In the genomic region with DNA sequence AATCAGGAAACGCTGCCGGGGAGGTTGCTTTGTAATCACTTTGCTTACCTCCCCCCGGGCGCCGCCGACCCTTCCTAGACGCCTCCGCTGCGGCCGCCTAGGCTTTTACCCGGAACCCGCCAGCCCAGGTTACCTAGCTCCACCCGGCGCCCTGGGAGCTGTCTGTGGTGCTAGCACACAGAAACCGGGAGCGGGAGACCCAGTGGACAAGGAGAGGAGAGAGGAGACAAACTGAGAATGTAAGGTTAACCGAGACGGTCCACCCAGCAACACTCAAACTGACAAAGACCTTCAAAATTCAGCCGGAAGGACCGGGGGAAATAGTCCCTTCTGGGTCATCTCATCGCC, we compare ENCODE assay signal across 1 cellular context.
TF ChIP-seq lines count a peak whose summit lies in the region.

No MANE protein-coding gene starts in this region.

TF ChIP-seq in HepG2, 621 proteins besides CTCF, POLR2A, EP300 and RAD21 (continued from another document and continues in another):
- no peak for TF ChIP-seq ZBTB40 (IDR thresholded peaks at IDR 0.05)
- 0 out of 2 replicates have a peak, but pooled peaks have one; percentile 23 for TF ChIP-seq ZBTB40 (CRISPR knock-in tag; IDR thresholded peaks at IDR 0.05)
- no peak for TF ChIP-seq ZNF296 (CRISPR knock-in tag; conservative IDR thresholded peaks at IDR 0.05)
- TF ChIP-seq, protein P1, sequence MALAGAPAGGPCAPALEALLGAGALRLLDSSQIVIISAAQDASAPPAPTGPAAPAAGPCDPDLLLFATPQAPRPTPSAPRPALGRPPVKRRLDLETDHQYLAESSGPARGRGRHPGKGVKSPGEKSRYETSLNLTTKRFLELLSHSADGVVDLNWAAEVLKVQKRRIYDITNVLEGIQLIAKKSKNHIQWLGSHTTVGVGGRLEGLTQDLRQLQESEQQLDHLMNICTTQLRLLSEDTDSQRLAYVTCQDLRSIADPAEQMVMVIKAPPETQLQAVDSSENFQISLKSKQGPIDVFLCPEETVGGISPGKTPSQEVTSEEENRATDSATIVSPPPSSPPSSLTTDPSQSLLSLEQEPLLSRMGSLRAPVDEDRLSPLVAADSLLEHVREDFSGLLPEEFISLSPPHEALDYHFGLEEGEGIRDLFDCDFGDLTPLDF (CRISPR knock-in tag; IDR thresholded peaks at IDR 0.05), result 0 out of 2 replicates have a peak, but pooled peaks have one; percentile 29
- TF ChIP-seq ATF2 (CRISPR knock-in tag; IDR thresholded peaks at IDR 0.05), result peak; percentile 47; the same call in 1 of the 2 replicates
- no peak for TF ChIP-seq ZSCAN20 (CRISPR knock-in tag; IDR thresholded peaks at IDR 0.05; ENCODE audit: borderline replicate concordance)
- 0 out of 2 replicates have a peak, but pooled peaks have one; percentile 36 for TF ChIP-seq ERF (CRISPR knock-in tag; IDR thresholded peaks at IDR 0.05)
- TF ChIP-seq SALL1 (CRISPR knock-in tag; IDR thresholded peaks at IDR 0.05), result peak; percentile 48; the same call in 1 of the 2 replicates
- TF ChIP-seq HOXA7 (CRISPR knock-in tag; IDR thresholded peaks at IDR 0.05), result no peak
- TF ChIP-seq KMT2A (CRISPR knock-in tag; IDR thresholded peaks at IDR 0.05), result 0 out of 2 replicates have a peak, but pooled peaks have one; percentile 33
- TF ChIP-seq TCF7 (IDR thresholded peaks at IDR 0.05; ENCODE audit: low read depth), result no peak
- no peak for TF ChIP-seq MLLT10 (CRISPR knock-in tag; IDR thresholded peaks at IDR 0.05)
- no peak for TF ChIP-seq ZMYM3 (CRISPR knock-in tag; IDR thresholded peaks at IDR 0.05)
- no peak for TF ChIP-seq ATRX (CRISPR knock-in tag; IDR thresholded peaks at IDR 0.05; ENCODE audit: borderline replicate concordance)
- TF ChIP-seq NCOA1 (CRISPR knock-in tag; IDR thresholded peaks at IDR 0.05), result no peak
- no peak for TF ChIP-seq NFYC (CRISPR knock-in tag; IDR thresholded peaks at IDR 0.05)
- 0 out of 2 replicates have a peak, but pooled peaks have one; percentile 44 for TF ChIP-seq ZMAT3 (CRISPR knock-in tag; conservative IDR thresholded peaks at IDR 0.05)
- 0 out of 2 replicates have a peak, but pooled peaks have one; percentile 16 for TF ChIP-seq PHF20 (CRISPR knock-in tag; IDR thresholded peaks at IDR 0.05)
- TF ChIP-seq, protein P2, sequence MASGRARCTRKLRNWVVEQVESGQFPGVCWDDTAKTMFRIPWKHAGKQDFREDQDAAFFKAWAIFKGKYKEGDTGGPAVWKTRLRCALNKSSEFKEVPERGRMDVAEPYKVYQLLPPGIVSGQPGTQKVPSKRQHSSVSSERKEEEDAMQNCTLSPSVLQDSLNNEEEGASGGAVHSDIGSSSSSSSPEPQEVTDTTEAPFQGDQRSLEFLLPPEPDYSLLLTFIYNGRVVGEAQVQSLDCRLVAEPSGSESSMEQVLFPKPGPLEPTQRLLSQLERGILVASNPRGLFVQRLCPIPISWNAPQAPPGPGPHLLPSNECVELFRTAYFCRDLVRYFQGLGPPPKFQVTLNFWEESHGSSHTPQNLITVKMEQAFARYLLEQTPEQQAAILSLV (CRISPR knock-in tag; IDR thresholded peaks at IDR 0.05; ENCODE audit: borderline replicate concordance), result 0 out of 2 replicates have a peak, but pooled peaks have one; percentile 43
- TF ChIP-seq ZNF501 (CRISPR knock-in tag; IDR thresholded peaks at IDR 0.05), result 0 out of 2 replicates have a peak, but pooled peaks have one; percentile 26
- no peak for TF ChIP-seq HOXA3 (CRISPR knock-in tag; IDR thresholded peaks at IDR 0.05)
- no peak for TF ChIP-seq MAZ (IDR thresholded peaks at IDR 0.05; ENCODE audit: borderline replicate concordance, low read depth, low read length)
- peak; percentile 37; the same call in 1 of the 2 replicates for TF ChIP-seq MAZ (CRISPR knock-in tag; IDR thresholded peaks at IDR 0.05; ENCODE audit: low read depth)
- TF ChIP-seq, protein P3, sequence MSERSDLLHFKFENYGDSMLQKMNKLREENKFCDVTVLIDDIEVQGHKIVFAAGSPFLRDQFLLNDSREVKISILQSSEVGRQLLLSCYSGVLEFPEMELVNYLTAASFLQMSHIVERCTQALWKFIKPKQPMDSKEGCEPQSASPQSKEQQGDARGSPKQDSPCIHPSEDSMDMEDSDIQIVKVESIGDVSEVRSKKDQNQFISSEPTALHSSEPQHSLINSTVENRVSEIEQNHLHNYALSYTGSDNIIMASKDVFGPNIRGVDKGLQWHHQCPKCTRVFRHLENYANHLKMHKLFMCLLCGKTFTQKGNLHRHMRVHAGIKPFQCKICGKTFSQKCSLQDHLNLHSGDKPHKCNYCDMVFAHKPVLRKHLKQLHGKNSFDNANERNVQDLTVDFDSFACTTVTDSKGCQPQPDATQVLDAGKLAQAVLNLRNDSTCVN (CRISPR knock-in tag; IDR thresholded peaks at IDR 0.05; ENCODE audit: borderline replicate concordance), result no peak
- TF ChIP-seq KLF15 (CRISPR knock-in tag; IDR thresholded peaks at IDR 0.05; ENCODE audit: borderline replicate concordance), result no peak
- TF ChIP-seq SRSF1 (optimal IDR thresholded peaks at IDR 0.05; ENCODE audit: low read depth, low read length), result no peak
- TF ChIP-seq ZNF180 (CRISPR knock-in tag; IDR thresholded peaks at IDR 0.05; ENCODE audit: borderline replicate concordance, low read depth), result no peak
- TF ChIP-seq SMC3 (IDR thresholded peaks at IDR 0.05; ENCODE audit: low read length), result no peak
- TF ChIP-seq SAP130 (CRISPR knock-in tag; IDR thresholded peaks at IDR 0.05; ENCODE audit: low read depth), result peak; percentile 47
- TF ChIP-seq MIER2 (CRISPR knock-in tag; IDR thresholded peaks at IDR 0.05), result peak; percentile 97
- TF ChIP-seq KLF6 (CRISPR knock-in tag; IDR thresholded peaks at IDR 0.05), result peak; percentile 40; the same call in 1 of the 2 replicates
- TF ChIP-seq ZNF460 (CRISPR knock-in tag; IDR thresholded peaks at IDR 0.05; ENCODE audit: borderline replicate concordance), result no peak
- TF ChIP-seq GABPB1 (CRISPR knock-in tag; IDR thresholded peaks at IDR 0.05), result peak; percentile 36; the same call in 1 of the 2 replicates
- TF ChIP-seq ZBED4 (CRISPR knock-in tag; IDR thresholded peaks at IDR 0.05; ENCODE audit: borderline replicate concordance), result peak; percentile 77; the same call in 1 of the 2 replicates
- no peak for TF ChIP-seq CENPX (CRISPR knock-in tag; IDR thresholded peaks at IDR 0.05)
- no peak for TF ChIP-seq HCFC1 (IDR thresholded peaks at IDR 0.05; ENCODE audit: low read depth, low read length)
- 0 out of 2 replicates have a peak, but pooled peaks have one; percentile 28 for TF ChIP-seq ZNF205 (CRISPR knock-in tag; IDR thresholded peaks at IDR 0.05)
- peak; percentile 53 for TF ChIP-seq ZNF574 (CRISPR knock-in tag; IDR thresholded peaks at IDR 0.05)
- TF ChIP-seq ZNF12 (CRISPR knock-in tag; IDR thresholded peaks at IDR 0.05), result peak; percentile 9; the same call in 1 of the 2 replicates
- no peak for TF ChIP-seq KDM6A (CRISPR knock-in tag; IDR thresholded peaks at IDR 0.05; ENCODE audit: low read depth)
